In the genomic region with DNA sequence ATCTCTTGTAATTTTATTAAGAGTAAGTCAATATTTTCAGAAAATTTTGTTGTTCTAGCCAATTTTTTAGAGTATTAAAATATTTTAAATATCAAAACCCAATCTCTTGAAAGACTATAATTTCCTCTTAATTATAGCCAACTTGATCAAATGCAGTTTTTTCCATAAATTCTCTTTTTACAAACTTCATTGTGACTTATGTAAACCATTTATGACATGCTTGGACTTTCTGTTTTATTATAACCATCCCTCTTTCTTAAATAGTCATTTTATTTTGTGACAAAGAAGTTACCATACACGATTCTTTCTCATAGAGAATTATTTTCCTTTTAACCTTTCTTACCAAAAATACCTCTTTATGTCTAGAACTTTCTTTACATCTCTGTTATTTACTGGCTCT, we compare ENCODE assay signal across 22 cellular contexts.
"Had no signal": no experiment of that assay in that cellular context is flagged by ENCODE, and none has a peak within 500 bp of the region (broad histone marks: within the 10 kb centered on the region; RNA-seq: fewer than 3 reads in every experiment).

No MANE protein-coding gene starts in this region.

- H3K36me3 ChIP-seq: ascending aorta had no signal

- H3K4me2 ChIP-seq: PC-9 had no signal

- H3K27ac ChIP-seq: ascending aorta, PC-9 had no signal

- H2AFZ ChIP-seq: PC-9 had no signal

- H3K4me1 ChIP-seq: ascending aorta had no signal

- H3K4me3 ChIP-seq: ascending aorta, PC-9 had no signal

- H3K9me3 ChIP-seq: ascending aorta had no signal

- DNase-seq: activated CD4-positive, alpha-beta T cell treated with anti-CD3 and anti-CD28 coated beads for 4 hours; activated CD4-positive, alpha-beta T cell treated with anti-CD3 and anti-CD28 coated beads, Interleukin-2, amount 50 U/mL, for 4 hours; activated CD8-positive, alpha-beta T cell treated with anti-CD3 and anti-CD28 coated beads, Interleukin-2, amount 10 ng/mL, durations not matched to agents 7 days and 5 days; activated effector memory CD4-positive, alpha-beta T cell treated with Interleukin-2 at 50 U/mL for 16 hours; activated naive CD4-positive, alpha-beta T cell; activated naive CD8-positive, alpha-beta T cell treated with anti-CD3 and anti-CD28 coated beads, Interleukin-2, amount 50 U/mL, for 24 hours; activated T-cell treated with anti-CD3 and anti-CD28 coated beads, Interleukin-2, amount 50 U/mL, for 24 hours; amniotic stem cell; MM.1S; NCI-H1105; NCI-H1436; NCI-H1694 treated with DMSO at 0.1 percent for 48 hours; NCI-H2029 treated with DMSO at 0.1 percent for 48 hours; NCI-H2171; NCI-H2227 treated with DMSO at 0.1 percent for 48 hours; NCI-H526; NCI-H774; PC-9; SHP77 treated with DMSO at 0.1 percent for 48 hours had no signal

- H3K27me3 ChIP-seq: ascending aorta had no signal

- ATAC-seq: activated CD4-positive, CD25-positive, alpha-beta regulatory T cell treated with anti-CD3 and anti-CD28 coated beads, Interleukin-2, amount 50 U/mL, for 24 hours; activated CD8-positive, alpha-beta T cell treated with anti-CD3 and anti-CD28 coated beads, Interleukin-2, amount 10 ng/mL, durations not matched to agents 7 days and 5 days; activated naive CD4-positive, alpha-beta T cell treated with anti-CD3 and anti-CD28 coated beads, Interleukin-2, amount 50 U/mL, for 72 hours; activated naive CD8-positive, alpha-beta T cell treated with anti-CD3 and anti-CD28 coated beads, Interleukin-2, amount 50 U/mL, for 24 hours had no signal
